Comparison of ENCODE assay signal across 26 cellular contexts in the genomic region with DNA sequence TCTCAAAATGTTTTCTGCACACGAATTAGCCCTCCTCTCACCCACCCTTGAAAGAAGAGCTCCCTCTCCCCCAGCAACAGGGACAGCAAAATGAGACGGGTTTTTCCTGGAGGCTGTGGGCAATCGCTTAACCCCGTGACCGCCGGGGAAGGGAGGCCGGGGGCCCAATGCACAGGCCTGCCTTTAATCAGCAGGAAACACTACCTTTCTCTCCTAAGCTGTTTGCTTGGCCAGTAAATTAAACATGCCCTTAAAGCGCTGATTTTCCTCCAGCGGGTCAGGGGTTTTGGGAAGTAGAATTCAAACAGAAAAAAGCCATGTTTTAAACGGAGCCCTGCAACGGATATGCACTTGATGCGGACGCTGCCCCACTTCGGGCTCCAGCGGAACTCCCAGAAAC.
A peak's percentile ranks its signal among the peaks of the same experiment; 100 is the strongest.
DNase-seq lines count a peak whose midpoint lies in the region; FAIRE-seq and TF ChIP-seq lines count a peak whose summit lies in the region.
"Had no signal": no experiment of that assay in that cellular context is flagged by ENCODE, and none has a peak within 500 bp of the region (broad histone marks: within the 10 kb centered on the region; RNA-seq: fewer than 3 reads in every experiment).

No MANE protein-coding gene starts in this region.

- intact Hi-C loops in kidney (cut with DNase I): no loop called here

- no peaks in the 10 kb centered on the region for H3K36me3 ChIP-seq in NT2/D1 (ENCODE audit: insufficient read depth, insufficient read length, low read length)
- H3K36me3 ChIP-seq in kidney (ENCODE audit: control insufficient read depth in 1 of 2, insufficient read depth in 2 of 2, low read length in 2 of 2): no peaks in the 10 kb centered on the region

- no peak for TF ChIP-seq CTCF in brain (conservative IDR thresholded peaks at IDR 0.05)
- no peak for TF ChIP-seq CTCF in neural crest cell (conservative IDR thresholded peaks at IDR 0.05)
- TF ChIP-seq CTCF in type B pancreatic cell (conservative IDR thresholded peaks at IDR 0.05): no peak
- no peak for TF ChIP-seq CTCF in kidney (IDR thresholded peaks at IDR 0.05; ENCODE audit: borderline replicate concordance, extremely low read depth, insufficient read depth)

- H3K4me3 ChIP-seq in NT2/D1 (ENCODE audit: insufficient read length, low read depth) (no peak overlapping the region), kidney (ENCODE audit: low read length in 2 of 2) (no peak overlapping the region)
- H3K4me3 ChIP-seq: GM23338 had no signal

- peak overlapping the region in 2 of 5 experiments; percentile 15 to 46 for H3K4me3 Mint-ChIP-seq in brain
- H3K4me3 Mint-ChIP-seq in neural crest cell: peak overlapping the region; percentile 27
- peak overlapping the region; percentile 57 for H3K4me3 Mint-ChIP-seq in type B pancreatic cell
- H3K4me3 Mint-ChIP-seq: B cell, GM23338, H9, HFFc6 had no signal

- H3K27ac Mint-ChIP-seq in brain (peak overlapping the region in 3 of 5 experiments; percentile 83 to 96 (median 85)), neural crest cell (ENCODE audit: unreplicated experiment) (peak overlapping the region; percentile 19), type B pancreatic cell (no peak overlapping the region)
- H3K27ac Mint-ChIP-seq: B cell, GM23338, H9, HFFc6 had no signal

- H3K27ac ChIP-seq in kidney (ENCODE audit: low read depth in 2 of 2, low read length in 2 of 2): no peak overlapping the region

- H3K27me3 ChIP-seq in NT2/D1 (ENCODE audit: insufficient read depth, insufficient read length): no peaks in the 10 kb centered on the region

- H3K27me3 Mint-ChIP-seq in brain (peaks cover 8% of the 10 kb centered on the region), neural crest cell (ENCODE audit: low read depth) (no peaks in the 10 kb centered on the region), type B pancreatic cell (peaks cover 24% of the 10 kb centered on the region)

- FAIRE-seq in kidney (lab: Jason Lieb, UNC): no peak
- FAIRE-seq: HepG2 had no signal

- no peaks in the 10 kb centered on the region for H3K9me3 ChIP-seq in NT2/D1 (ENCODE audit: insufficient read depth, low read length)
- H3K9me3 ChIP-seq in kidney (ENCODE audit: control insufficient read depth in 1 of 2, low read length in 2 of 2): no peaks in the 10 kb centered on the region
- H3K9me3 ChIP-seq: SK-N-SH had no signal

- H3K9me3 Mint-ChIP-seq in brain (no peaks in the 10 kb centered on the region), neural crest cell (no peaks in the 10 kb centered on the region), type B pancreatic cell (no peaks in the 10 kb centered on the region)
- H3K9me3 Mint-ChIP-seq: H9 had no signal

- H3K36me3 Mint-ChIP-seq in brain (no peaks in the 10 kb centered on the region), neural crest cell (ENCODE audit: low read depth) (no peaks in the 10 kb centered on the region), type B pancreatic cell (no peaks in the 10 kb centered on the region)

- H3K9ac ChIP-seq in NT2/D1 (ENCODE audit: insufficient read length, low read depth) (peak overlapping the region; percentile 10), kidney (ENCODE audit: low read length in 2 of 2) (no peak overlapping the region)
- H3K9ac ChIP-seq: SK-N-SH had no signal

- no peak for DNase-seq in NT2/D1 (ENCODE audit: low read depth, low spot score)
- no peak for DNase-seq in neural crest cell (ENCODE audit: low read depth, low spot score)
- no peak for DNase-seq in type B pancreatic cell (ENCODE audit: extremely low spot score, unreplicated experiment)
- no peak for DNase-seq in activated CD4-positive, alpha-beta T cell treated with anti-CD3 and anti-CD28 coated beads, Interleukin-2, amount 50 U/mL, for 48 hours
- no peak for DNase-seq in DMS 273 treated with DMSO at 0.1 percent for 48 hours (lab: John Stamatoyannopoulos, UW)
- DNase-seq in kidney: no peak
- DNase-seq: Calu3, DMS153, DND-41, H9, HFFc6, Kasumi-1, NCI-H1092 treated with DMSO at 0.1 percent for 48 hours, NCI-H1436, NCI-H187, NCI-H2081 treated with DMSO at 0.1 percent for 48 hours, NCI-H2171 treated with DMSO at 0.1 percent for 48 hours, NCI-H446, NCI-H524 treated with DMSO at 0.1 percent for 48 hours, NCI-H774, PC-3, SK-N-SH had no signal

- H3K4me1 ChIP-seq in NT2/D1 (ENCODE audit: insufficient read depth, insufficient read length) (peaks cover 5% of the 10 kb centered on the region), kidney (ENCODE audit: control insufficient read depth in 1 of 2, insufficient read depth in 1 of 2, low read depth in 1 of 2, low read length in 2 of 2) (peaks cover 0 to 22% of the 10 kb centered on the region in 2 donors)

- peaks cover 52% of the 10 kb centered on the region for H3K4me1 Mint-ChIP-seq in brain
- H3K4me1 Mint-ChIP-seq in neural crest cell: peaks cover 50% of the 10 kb centered on the region
- H3K4me1 Mint-ChIP-seq in type B pancreatic cell (ENCODE audit: unreplicated experiment): peaks cover 38% of the 10 kb centered on the region
- H3K4me1 Mint-ChIP-seq: B cell, GM23338 had no signal
